Comparison of ENCODE assay signal across 20 cellular contexts in genomic region chr2:25787020-25787419, GRCh38.
DNase-seq lines count a peak whose midpoint lies in the region; FAIRE-seq and TF ChIP-seq lines count a peak whose summit lies in the region.
"Had no signal": no experiment of that assay in that cellular context is flagged by ENCODE, and none has a peak within 500 bp of the region (broad histone marks: within the 10 kb centered on the region; RNA-seq: fewer than 3 reads in every experiment).

No MANE protein-coding gene starts in this region.

- H2BK5ac ChIP-seq in mesendoderm (ENCODE audit: low read length), result no peak overlapping the region

- H3K4me1 ChIP-seq in mesendoderm (ENCODE audit: control insufficient read depth, low read depth, low read length) (no peaks in the 10 kb centered on the region), MM.1S (ENCODE audit: low read length) (no peaks in the 10 kb centered on the region)
- H3K4me1 ChIP-seq: HAP-1 had no signal

- H3K23ac ChIP-seq in mesendoderm (ENCODE audit: low read length), result no peak overlapping the region

- H4K8ac ChIP-seq in mesendoderm (ENCODE audit: low read depth, low read length), result no peak overlapping the region

- H2BK120ac ChIP-seq in mesendoderm (ENCODE audit: low read depth, low read length), result no peak overlapping the region

- H3K27ac ChIP-seq in mesendoderm (ENCODE audit: low read depth, low read length), result no peak overlapping the region
- no peak overlapping the region for H3K27ac ChIP-seq in MM.1S (ENCODE audit: low read length)

- H4K20me1 ChIP-seq in MM.1S (ENCODE audit: insufficient read depth, low read length), result no peaks in the 10 kb centered on the region

- H3K56ac ChIP-seq in mesendoderm (ENCODE audit: low read length), result no peak overlapping the region

- no peak overlapping the region for H2BK15ac ChIP-seq in mesendoderm (replicated peaks; ENCODE audit: low read depth)

- no peak overlapping the region for H3K4me2 ChIP-seq in mesendoderm (ENCODE audit: low read length)
- no peak overlapping the region for H3K4me2 ChIP-seq in MM.1S (ENCODE audit: low read depth, low read length)

- no CpG with 5 or more reads among the region's 2 CpGs for WGBS in mesendoderm (ENCODE audit: extremely low coverage, insufficient coverage, low lambda C conversion rate)

- H2AFZ ChIP-seq in MM.1S (ENCODE audit: low read length), result no peak overlapping the region

- H3K79me1 ChIP-seq in mesendoderm (ENCODE audit: low read length), result peaks cover 2% of the 10 kb centered on the region

- H3K9ac ChIP-seq in mesendoderm (ENCODE audit: low read length) (no peak overlapping the region), MM.1S (ENCODE audit: low read length) (no peak overlapping the region)

- H2AK5ac ChIP-seq in mesendoderm (ENCODE audit: low read length), result no peak overlapping the region

- no peaks in the 10 kb centered on the region for H3K9me2 ChIP-seq in MM.1S (replicated peaks; ENCODE audit: insufficient read depth, low read length)

- no peak for TF ChIP-seq CTCF in MM.1S (IDR thresholded peaks at IDR 0.05; ENCODE audit: low read length)

- H3K79me2 ChIP-seq in mesendoderm (ENCODE audit: control insufficient read depth, insufficient read depth, low read length) (no peaks in the 10 kb centered on the region), MM.1S (ENCODE audit: low read length) (0 out of 2 replicates have a peak, but pooled peaks cover 5% of the 10 kb centered on the region)

- no peak overlapping the region for H3K4me3 ChIP-seq in mesendoderm (ENCODE audit: low read length)
- no peak overlapping the region for H3K4me3 ChIP-seq in MM.1S (ENCODE audit: low read length)
- H3K4me3 ChIP-seq: HAP-1 had no signal

- no peak for TF ChIP-seq POLR2A in GM12891 (IDR thresholded peaks at IDR 0.05; ENCODE audit: low read depth, low read length)

- no peaks in the 10 kb centered on the region for H3F3A ChIP-seq in MM.1S (ENCODE audit: insufficient read depth, low read length)

- H3K4ac ChIP-seq in mesendoderm (ENCODE audit: low read depth, low read length), result no peak overlapping the region

- H3K27me3 ChIP-seq in mesendoderm (ENCODE audit: insufficient read depth, low read length, poor library complexity) (no peaks in the 10 kb centered on the region), MM.1S (replicated peaks; ENCODE audit: insufficient read depth, low read length) (no peaks in the 10 kb centered on the region)

- DNase-seq in GM12891 (ENCODE audit: insufficient read length, low spot score) (no peak), RPMI8226 (peak; percentile 31), iris pigment epithelial cell (ENCODE audit: low read depth) (peak; percentile 26), mesendoderm (peak; percentile 31), NCI-H526 (lab: John Stamatoyannopoulos, UW) (no peak), GOT3 (lab: John Stamatoyannopoulos, UW) (no peak), MM.1S (no peak)
- DNase-seq in activated CD4-positive, CD25-positive, alpha-beta regulatory T cell (lab: John Stamatoyannopoulos, UW), result no peak
- DNase-seq: AML-193; C1 segment of cervical spinal cord; CD8-positive, alpha-beta T cell; GDM1; KG1; NCI-H1694; NCI-H2081; NCI-H2171; NCI-H345; NCI-H524; Right ventricle myocardium superior had no signal

- H3K9me3 ChIP-seq in MM.1S (replicated peaks; ENCODE audit: insufficient read depth, low read length), result no peaks in the 10 kb centered on the region
- H3K9me3 ChIP-seq: HAP-1 had no signal

- peak; percentile 55 for FAIRE-seq in GM12891 (lab: Jason Lieb, UNC)

- H3K18ac ChIP-seq in mesendoderm (ENCODE audit: low read length), result no peak overlapping the region

- no peak overlapping the region for H4K5ac ChIP-seq in mesendoderm (ENCODE audit: low read length)

- no peaks in the 10 kb centered on the region for H3K36me3 ChIP-seq in mesendoderm (ENCODE audit: control insufficient read depth, insufficient read depth, low read length)
- H3K36me3 ChIP-seq in MM.1S (replicated peaks; ENCODE audit: insufficient read depth, low read length), result no peaks in the 10 kb centered on the region

TF ChIP-seq in GM12891, 5 proteins besides CTCF, POLR2A, EP300 and RAD21:
- TF ChIP-seq SPI1 (IDR thresholded peaks at IDR 0.05; ENCODE audit: low read depth, low read length) (no peak), PAX5 (IDR thresholded peaks at IDR 0.05; ENCODE audit: insufficient read depth, low read length, severe bottlenecking) (no peak), POU2F2 (IDR thresholded peaks at IDR 0.05; ENCODE audit: low read depth, low read length) (no peak), POLR2AphosphoS5 (IDR thresholded peaks at IDR 0.05; ENCODE audit: low read depth, low read length) (no peak), TAF1 (IDR thresholded peaks at IDR 0.05; ENCODE audit: low read depth, low read length) (no peak)
TF ChIP-seq in GM12891: peak in this region for 0.

Comparison
In these comparisons a context has a peak if more than half of its experiments do, and no peak if none do; other contexts are left out.
1. DNase-seq: peak in RPMI8226 (single experiment), iris pigment epithelial cell (single experiment) and mesendoderm (single experiment); none in GM12891 (single experiment), NCI-H526 (0 of 2), GOT3 (single experiment), activated CD4-positive, CD25-positive, alpha-beta regulatory T cell (0 of 4) and MM.1S (single experiment).